Comparison of ENCODE assay signal across 8 cellular contexts in the genomic region with DNA sequence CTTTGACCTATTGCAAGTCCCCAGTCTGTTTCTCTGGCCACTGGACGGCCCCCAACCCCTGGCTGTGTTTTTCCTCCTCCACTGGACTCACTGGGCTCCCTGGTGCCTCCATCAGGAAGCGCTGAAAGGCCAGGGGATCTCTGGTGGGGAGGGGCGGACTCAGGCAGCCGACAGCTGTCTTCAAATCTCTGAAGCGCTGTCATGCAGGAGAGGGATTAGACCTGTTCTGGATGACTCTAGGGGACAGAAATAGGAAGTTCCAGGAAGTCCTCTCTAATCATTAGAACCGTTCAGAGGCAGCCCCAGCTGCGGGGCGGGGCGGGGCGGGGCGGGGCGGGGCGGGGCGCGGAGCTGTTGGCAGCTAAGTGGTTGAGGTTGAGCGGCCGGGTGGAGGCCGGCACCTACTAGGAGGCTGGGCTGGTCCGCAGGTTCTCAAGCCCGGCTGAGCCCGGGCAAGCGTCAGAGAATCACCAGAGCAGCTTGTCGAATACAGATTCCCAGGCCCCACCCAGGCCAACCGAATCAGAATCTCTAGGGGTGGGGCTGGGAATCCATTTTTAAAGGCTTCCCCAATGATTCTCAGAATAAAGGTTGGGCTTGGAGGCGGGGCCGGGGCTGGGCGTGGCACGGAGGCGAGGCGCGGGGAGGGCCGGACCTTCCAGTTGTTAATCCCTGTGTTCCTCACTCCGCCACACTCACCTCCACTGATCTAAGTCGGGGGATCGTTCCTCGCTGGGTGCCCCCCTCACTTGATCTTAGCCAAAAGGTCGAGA. TPM values are rescaled to one million over a fixed set of nuclear protein-coding genes. Genes with fewer than 3 reads are reported as not detected.
DNase-seq lines count a peak whose midpoint lies in the region; ATAC-seq, FAIRE-seq and TF ChIP-seq lines count a peak whose summit lies in the region.

No MANE protein-coding gene starts in this region.

- no peak overlapping the region for H3K27ac ChIP-seq in endothelial cell of umbilical vein (ENCODE audit: insufficient read depth, low read depth, low read length)

- peak; percentile 59 for FAIRE-seq in endothelial cell of umbilical vein (lab: Jason Lieb, UNC)

- H3K9me3 ChIP-seq in endothelial cell of umbilical vein (replicated peaks; ENCODE audit: control insufficient read depth, insufficient read depth, low read length) = no peaks in the 10 kb centered on the region

- peak; percentile 39 for ATAC-seq in GM18870 (IDR thresholded peaks at IDR 0.05; ENCODE audit: unreplicated experiment)
- peak; percentile 54 for ATAC-seq in HG03135 (IDR thresholded peaks at IDR 0.05; ENCODE audit: unreplicated experiment)

- dilution Hi-C loops in endothelial cell of umbilical vein (cut with MboI; ENCODE audit: extremely low pct_ligation_motif_present, low sequenced_read_pairs) = no loop called here

- no peak for TF ChIP-seq CTCF in endothelial cell of umbilical vein (IDR thresholded peaks at IDR 0.05; ENCODE audit: extremely low read depth in 1 of 2, insufficient read depth in 1 of 2, low read depth in 1 of 2, low read length in 2 of 2)

- intact Hi-C loops in endothelial cell of umbilical vein (cut with micrococcal nuclease) = loop anchor here (1.0 to 5.0 kb wide), 2 partner anchors 11 to 77 kb away; a partner anchor contains a TSS

- peak overlapping the region; percentile 52 for H3K4me2 ChIP-seq in endothelial cell of umbilical vein (ENCODE audit: insufficient read depth, low read length)

- BruUV-seq in endothelial cell of umbilical vein (replicated peaks; lab: Mats Ljungman, UMichigan) = no TSS peak

- POLR2A ChIA-PET in endothelial cell of umbilical vein (lab: Charles Lee) = interaction anchor here (1.5 to 2.8 kb wide), 5 partner anchors 8 to 32 kb away, joined by 3 to 30 read pairs (median 6); a partner anchor contains a TSS

- peak overlapping the region in 1 of 3 experiments; percentile 19 for H3K4me3 ChIP-seq in endothelial cell of umbilical vein (replicated peaks in 1 of 3; ENCODE audit: insufficient read depth in 1 of 3, low read depth in 1 of 3, low read length in 3 of 3)

- peaks cover 9 to 16% of the 10 kb centered on the region in 2 experiments for H3K36me3 ChIP-seq in endothelial cell of umbilical vein (ENCODE audit: control insufficient read depth in 2 of 2, extremely low read depth in 1 of 2, insufficient read depth in 2 of 2, low read length in 2 of 2)

- H3K79me2 ChIP-seq in endothelial cell of umbilical vein (ENCODE audit: control insufficient read depth, insufficient read depth, low read length) = peaks cover under 1% of the 10 kb centered on the region

- H4K20me1 ChIP-seq in endothelial cell of umbilical vein (replicated peaks; ENCODE audit: control insufficient read depth, extremely low read depth, insufficient read depth, low read length) = no peaks in the 10 kb centered on the region

- peaks cover 11% of the 10 kb centered on the region for H3K4me1 ChIP-seq in endothelial cell of umbilical vein (ENCODE audit: control insufficient read depth, extremely low read depth, insufficient read depth, low read length)

- in situ Hi-C loops in ACHN (cut with HindIII; ENCODE audit: low pct_ligation_motif_present, low pct_unique_long_range_greater_than_20kb, low sequenced_read_pairs) = no loop called here

- CTCF ChIA-PET in endothelial cell of umbilical vein (lab: Charles Lee) = interaction anchor here (0.9 to 28.3 kb wide), 10 partner anchors 11 to 55 kb away, joined by 3 to 1317 read pairs (median 12); a partner anchor contains a TSS

- H3K9ac ChIP-seq in endothelial cell of umbilical vein (replicated peaks; ENCODE audit: extremely low read depth, insufficient read depth, low read length) = no peak overlapping the region

- no peak for TF ChIP-seq POLR2A in endothelial cell of umbilical vein (IDR thresholded peaks at IDR 0.05; ENCODE audit: low read depth, low read length)

- H3K27me3 ChIP-seq in endothelial cell of umbilical vein (ENCODE audit: control insufficient read depth in 2 of 2, insufficient read depth in 2 of 2, low read length in 2 of 2) = peaks cover 2 to 9% of the 10 kb centered on the region in 2 experiments

- H2AFZ ChIP-seq in endothelial cell of umbilical vein (ENCODE audit: low read depth, low read length) = peak overlapping the region; percentile 17

- DNase-seq in ACHN (peak; percentile 88), NCI-H510A treated with DMSO at 0.1 percent for 48 hours (lab: John Stamatoyannopoulos, UW) (peak; percentile 94), endothelial cell of umbilical vein (ENCODE audit: low read depth, low spot score) (no peak), mucosa of gallbladder (ENCODE audit: low spot score) (peak; percentile 85)
- peak; percentile 77 to 79 for DNase-seq in activated CD4-positive, alpha-beta T cell treated with anti-CD3 and anti-CD28 coated beads, Interleukin-2, amount 50 U/mL, for 48 hours
- DNase-seq in stimulated activated naive CD4-positive, alpha-beta T cell (lab: John Stamatoyannopoulos, UW) = peak in 4 of 6 experiments; percentile 6 to 9 (median 8)

- no peaks in the 10 kb centered on the region for H3K9me1 ChIP-seq in endothelial cell of umbilical vein (replicated peaks; ENCODE audit: control insufficient read depth, extremely low read depth, insufficient read depth, low read length)

TF ChIP-seq in endothelial cell of umbilical vein, 7 proteins besides CTCF, POLR2A, EP300 and RAD21:
- TF ChIP-seq GATA2 (IDR thresholded peaks at IDR 0.05; ENCODE audit: insufficient read depth, insufficient read length, low read depth, low read length) = no peak
- TF ChIP-seq POLR2AphosphoS5 (IDR thresholded peaks at IDR 0.05; ENCODE audit: insufficient read depth, low read depth, low read length) = no peak
- no peak for TF ChIP-seq JUN (IDR thresholded peaks at IDR 0.05; ENCODE audit: borderline replicate concordance, insufficient read depth, insufficient read length, low read depth)
- no peak for TF ChIP-seq EZH2 (IDR thresholded peaks at IDR 0.05; ENCODE audit: borderline replicate concordance, low read depth, low read length, severe bottlenecking)

RNA-seq across cellular contexts. Expression of a gene that starts 11.4 kb away (rescaled TPM):
- total RNA-seq in endothelial cell of umbilical vein (29.5 and 35.6 TPM in 2 replicates), mucosa of gallbladder (39.4 TPM)
- 21.4 and 24.4 TPM in 2 replicates for polyA plus RNA-seq in endothelial cell of umbilical vein
- polyA plus RNA-seq in endothelial cell of umbilical vein (2011; cell fraction: cytosol; rRNA removed) = 14.4 and 26.7 TPM in 2 replicates
- polyA plus RNA-seq in endothelial cell of umbilical vein (2011; cell fraction: nucleus; rRNA removed) = 9.6 and 10.4 TPM in 2 replicates
- 21.0 and 23.4 TPM in 2 replicates for polyA plus RNA-seq in endothelial cell of umbilical vein (2012)
- polyA minus RNA-seq in endothelial cell of umbilical vein = 7.8 and 8.0 TPM in 2 replicates
- 19.4 TPM for polyA minus RNA-seq in endothelial cell of umbilical vein (2011; cell fraction: cytosol; rRNA and poly(A)+ RNA removed)
- 3.2 and 8.5 TPM in 2 replicates for polyA minus RNA-seq in endothelial cell of umbilical vein (2011; cell fraction: nucleus; rRNA and poly(A)+ RNA removed)

RNA-seq across cellular contexts. Expression of a gene that starts 26.5 kb away (rescaled TPM):
- total RNA-seq in endothelial cell of umbilical vein (332 and 393 TPM in 2 replicates), mucosa of gallbladder (524 TPM)
- 510 and 560 TPM in 2 replicates for polyA plus RNA-seq in endothelial cell of umbilical vein
- 538 and 578 TPM in 2 replicates for polyA plus RNA-seq in endothelial cell of umbilical vein (2011; cell fraction: cytosol; rRNA removed)
- 426 and 474 TPM in 2 replicates for polyA plus RNA-seq in endothelial cell of umbilical vein (2011; cell fraction: nucleus; rRNA removed)
- polyA plus RNA-seq in endothelial cell of umbilical vein (2012) = 291 and 393 TPM in 2 replicates
- 360 and 393 TPM in 2 replicates for polyA minus RNA-seq in endothelial cell of umbilical vein
- polyA minus RNA-seq in endothelial cell of umbilical vein (2011; cell fraction: cytosol; rRNA and poly(A)+ RNA removed) = 93.8 TPM
- 111 and 143 TPM in 2 replicates for polyA minus RNA-seq in endothelial cell of umbilical vein (2011; cell fraction: nucleus; rRNA and poly(A)+ RNA removed)

RNA-seq across cellular contexts. Expression of a gene that starts 58.5 kb away (rescaled TPM):
- total RNA-seq in endothelial cell of umbilical vein = 136 and 138 TPM in 2 replicates
- 16.3 and 19.9 TPM in 2 replicates for polyA plus RNA-seq in endothelial cell of umbilical vein
- 27.2 and 31.1 TPM in 2 replicates for polyA plus RNA-seq in endothelial cell of umbilical vein (2011; cell fraction: cytosol; rRNA removed)
- polyA plus RNA-seq in endothelial cell of umbilical vein (2011; cell fraction: nucleus; rRNA removed) = 58.6 and 65.0 TPM in 2 replicates
- polyA plus RNA-seq in endothelial cell of umbilical vein (2012) = 73.9 and 86.9 TPM in 2 replicates
- 45.0 and 46.8 TPM in 2 replicates for polyA minus RNA-seq in endothelial cell of umbilical vein
- polyA minus RNA-seq in endothelial cell of umbilical vein (2011; cell fraction: cytosol; rRNA and poly(A)+ RNA removed) = 0.31 TPM
- polyA minus RNA-seq in endothelial cell of umbilical vein (2011; cell fraction: nucleus; rRNA and poly(A)+ RNA removed) = 83.9 and 99.0 TPM in 2 replicates
- total RNA-seq in mucosa of gallbladder = 22.0 TPM

RNA-seq across cellular contexts. Expression of a gene that starts 58.9 kb away (rescaled TPM):
- total RNA-seq in endothelial cell of umbilical vein = not detected in 2 replicates
- not detected in 2 replicates for polyA plus RNA-seq in endothelial cell of umbilical vein
- not detected in 2 replicates for polyA plus RNA-seq in endothelial cell of umbilical vein (2011; cell fraction: cytosol; rRNA removed)
- polyA plus RNA-seq in endothelial cell of umbilical vein (2011; cell fraction: nucleus; rRNA removed) = not detected in 2 replicates
- polyA plus RNA-seq in endothelial cell of umbilical vein (2012) = not detected in 2 replicates
- not detected in 2 replicates for polyA minus RNA-seq in endothelial cell of umbilical vein
- polyA minus RNA-seq in endothelial cell of umbilical vein (2011; cell fraction: cytosol; rRNA and poly(A)+ RNA removed) = not detected
- not detected in 2 replicates for polyA minus RNA-seq in endothelial cell of umbilical vein (2011; cell fraction: nucleus; rRNA and poly(A)+ RNA removed)
- total RNA-seq in mucosa of gallbladder = 0.66 TPM
